In the genomic region with DNA sequence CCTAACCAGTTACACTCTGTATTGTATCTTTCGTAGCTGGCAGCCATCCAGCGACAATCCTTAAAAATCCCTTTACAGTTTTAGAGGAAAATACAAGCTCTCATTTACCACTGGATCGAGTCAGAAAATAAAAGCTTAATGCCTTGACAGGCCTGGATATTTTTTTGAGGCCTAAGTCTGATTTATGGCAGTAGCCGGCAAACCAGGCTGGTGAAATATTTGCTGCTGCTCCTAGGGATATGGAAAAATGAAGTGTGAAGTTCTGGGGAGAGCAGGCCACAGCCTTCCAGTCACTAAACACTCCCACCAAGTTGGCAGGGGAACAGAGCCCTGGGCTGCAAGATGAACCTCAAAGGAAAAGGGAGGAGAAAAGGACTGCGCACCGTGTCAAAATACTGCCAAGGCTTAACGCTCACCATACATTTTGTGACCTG, we compare ENCODE assay signal across 13 cellular contexts.
A peak's percentile ranks its signal among the peaks of the same experiment; 100 is the strongest.
DNase-seq lines count a peak whose midpoint lies in the region; ATAC-seq and TF ChIP-seq lines count a peak whose summit lies in the region.
"Had no signal": no experiment of that assay in that cellular context is flagged by ENCODE, and none has a peak within 500 bp of the region (broad histone marks: within the 10 kb centered on the region; RNA-seq: fewer than 3 reads in every experiment).

No MANE protein-coding gene starts in this region.

- H3K4me2 ChIP-seq in KMS-11 (peak overlapping the region; percentile 88; the same call in 1 of the 2 replicates), neural progenitor cell (no peak overlapping the region)

- DNase-seq in AG08395 (ENCODE audit: low spot score) (peak; percentile 47), breast epithelium (ENCODE audit: low spot score in 2 of 2) (no peak), neural progenitor cell (ENCODE audit: low spot score) (no peak), HAP-1 (ENCODE audit: low spot score in 2 of 2) (no peak), WTC11 (ENCODE audit: low spot score) (no peak), GM19238 (ENCODE audit: insufficient read length, low spot score) (no peak)
- DNase-seq: activated naive CD4-positive, alpha-beta T cell treated with anti-CD3 and anti-CD28 coated beads for 36 hours; left ventricle myocardium superior; spleen had no signal

- CTCF ChIA-PET in WTC11 (lab: Charles Lee): interaction anchor here (0.6 kb wide), 1 partner anchor 148 kb away, joined by 3 read pairs; no protein-coding TSS in a partner anchor

- H3K9me3 ChIP-seq in breast epithelium: no peaks in the 10 kb centered on the region
- H3K9me3 ChIP-seq in neural progenitor cell (ENCODE audit: low read depth): no peaks in the 10 kb centered on the region
- no peaks in the 10 kb centered on the region for H3K9me3 ChIP-seq in HAP-1
- H3K9me3 ChIP-seq: spleen had no signal

- H3K4me1 ChIP-seq in KMS-11 (ENCODE audit: low read depth, poor library complexity, severe bottlenecking): peaks cover 100% of the 10 kb centered on the region
- no peaks in the 10 kb centered on the region for H3K4me1 ChIP-seq in breast epithelium
- no peaks in the 10 kb centered on the region for H3K4me1 ChIP-seq in neural progenitor cell
- H3K4me1 ChIP-seq in HAP-1: no peaks in the 10 kb centered on the region; the same call in 1 of the 2 replicates

- H3K27ac ChIP-seq in KMS-11 (peak overlapping the region; percentile 87; the same call in 1 of the 2 replicates), breast epithelium (peak overlapping the region; percentile 35 to 43), neural progenitor cell (no peak overlapping the region)

- in situ Hi-C loops in HAP-1 (cut with MboI; ENCODE audit: low sequenced_read_pairs): no loop called here

- H3K36me3 ChIP-seq in KMS-11 (ENCODE audit: insufficient read depth) (no peaks in the 10 kb centered on the region), breast epithelium (no peaks in the 10 kb centered on the region), neural progenitor cell (no peaks in the 10 kb centered on the region), HAP-1 (replicated peaks) (no peaks in the 10 kb centered on the region)
- H3K36me3 ChIP-seq: spleen had no signal

- H3K27ac Mint-ChIP-seq in neural progenitor cell (no peak overlapping the region), WTC11 (no peak overlapping the region; the same call in 1 of the 2 replicates)
- H3K27ac Mint-ChIP-seq: activated naive CD4-positive, alpha-beta T cell treated with anti-CD3 and anti-CD28 coated beads for 36 hours; stimulated activated memory B cell treated with anti-CD40 and anti-IgM and Interleukin-4, amounts not matched to agents 10 μg/mL and 1 μg/mL and 100 μg/mL, for 72 hours had no signal

- no peaks in the 10 kb centered on the region for H3F3A ChIP-seq in neural progenitor cell (ENCODE audit: low read depth)

- ATAC-seq in HG03045 (IDR thresholded peaks at IDR 0.05; ENCODE audit: unreplicated experiment) (no peak), WTC11 (no peak)
- ATAC-seq: GM12878; left ventricle myocardium superior; stimulated activated memory B cell treated with anti-CD40 and anti-IgM and Interleukin-4, amounts not matched to agents 10 μg/mL and 1 μg/mL and 100 μg/mL, for 72 hours had no signal

- no peak overlapping the region for H3K4me3 ChIP-seq in KMS-11 (IDR thresholded peaks at IDR 0.05; ENCODE audit: insufficient read depth, low read depth, low read length)
- H3K4me3 ChIP-seq in breast epithelium: no peak overlapping the region
- no peak overlapping the region for H3K4me3 ChIP-seq in neural progenitor cell
- no peak overlapping the region for H3K4me3 ChIP-seq in HAP-1
- H3K4me3 ChIP-seq: GM12878, spleen had no signal

- no peak for TF ChIP-seq CTCF in KMS-11 (conservative IDR thresholded peaks at IDR 0.05; ENCODE audit: low read depth, low read length)
- no peak for TF ChIP-seq CTCF in breast epithelium (IDR thresholded peaks at IDR 0.05)
- no peak for TF ChIP-seq CTCF in neural progenitor cell (IDR thresholded peaks at IDR 0.05)
- TF ChIP-seq CTCF in WTC11 (IDR thresholded peaks at IDR 0.05): no peak

- H3K27me3 ChIP-seq in KMS-11 (ENCODE audit: insufficient read depth, low read depth) (no peaks in the 10 kb centered on the region), breast epithelium (no peaks in the 10 kb centered on the region), neural progenitor cell (no peaks in the 10 kb centered on the region), HAP-1 (ENCODE audit: low read depth) (no peaks in the 10 kb centered on the region)

- H3K4me1 Mint-ChIP-seq in neural progenitor cell (peaks cover 6% of the 10 kb centered on the region), WTC11 (peaks cover 18% of the 10 kb centered on the region)

- no peak for TF ChIP-seq POLR2A in breast epithelium (IDR thresholded peaks at IDR 0.05)

- no peaks in the 10 kb centered on the region for H4K20me1 ChIP-seq in KMS-11 (ENCODE audit: insufficient read depth)
- H4K20me1 ChIP-seq in neural progenitor cell (ENCODE audit: low read depth): no peaks in the 10 kb centered on the region

- H2AFZ ChIP-seq in KMS-11 (ENCODE audit: low read depth) (no peak overlapping the region), neural progenitor cell (replicated peaks) (peak overlapping the region; percentile 10)

- H3K79me2 ChIP-seq in KMS-11 (ENCODE audit: insufficient read depth, low read depth) (no peaks in the 10 kb centered on the region), neural progenitor cell (ENCODE audit: low read depth) (no peaks in the 10 kb centered on the region)

- H3K9me3 Mint-ChIP-seq in neural progenitor cell: no peaks in the 10 kb centered on the region
- no peaks in the 10 kb centered on the region for H3K9me3 Mint-ChIP-seq in WTC11
- H3K9me3 Mint-ChIP-seq: activated naive CD4-positive, alpha-beta T cell treated with anti-CD3 and anti-CD28 coated beads for 36 hours; stimulated activated memory B cell treated with anti-CD40 and anti-IgM and Interleukin-4, amounts not matched to agents 10 μg/mL and 1 μg/mL and 100 μg/mL, for 72 hours had no signal

- intact Hi-C loops in breast epithelium (cut with DNase I; ENCODE audit: low total_unique reads): no loop called here

- POLR2A ChIA-PET in WTC11 (lab: Charles Lee): no interaction called here

- H3K4me3 Mint-ChIP-seq in neural progenitor cell: no peak overlapping the region
- H3K4me3 Mint-ChIP-seq in WTC11: no peak overlapping the region
- H3K4me3 Mint-ChIP-seq: activated naive CD4-positive, alpha-beta T cell treated with anti-CD3 and anti-CD28 coated beads for 36 hours; stimulated activated memory B cell treated with anti-CD40 and anti-IgM and Interleukin-4, amounts not matched to agents 10 μg/mL and 1 μg/mL and 100 μg/mL, for 72 hours had no signal

- H3K27me3 Mint-ChIP-seq in neural progenitor cell (ENCODE audit: insufficient read depth, low read depth): peaks cover 2% of the 10 kb centered on the region
- no peaks in the 10 kb centered on the region for H3K27me3 Mint-ChIP-seq in WTC11 (ENCODE audit: low read depth)
- H3K27me3 Mint-ChIP-seq: stimulated activated memory B cell treated with anti-CD40 and anti-IgM and Interleukin-4, amounts not matched to agents 10 μg/mL and 1 μg/mL and 100 μg/mL, for 72 hours had no signal

- H3K36me3 Mint-ChIP-seq in neural progenitor cell (no peaks in the 10 kb centered on the region), WTC11 (no peaks in the 10 kb centered on the region)
- H3K36me3 Mint-ChIP-seq: stimulated activated memory B cell treated with anti-CD40 and anti-IgM and Interleukin-4, amounts not matched to agents 10 μg/mL and 1 μg/mL and 100 μg/mL, for 72 hours had no signal

- no peak overlapping the region for H3K9ac ChIP-seq in KMS-11
- no peak overlapping the region for H3K9ac ChIP-seq in neural progenitor cell

TF ChIP-seq in WTC11, 78 proteins besides CTCF, POLR2A, EP300 and RAD21:
- TF ChIP-seq ZNF263 (CRISPR knock-in tag; IDR thresholded peaks at IDR 0.05; ENCODE audit: low read depth) (no peak), CREM (CRISPR knock-in tag; IDR thresholded peaks at IDR 0.05) (no peak), ZNF121 (CRISPR knock-in tag; IDR thresholded peaks at IDR 0.05) (no peak), TCF7 (CRISPR knock-in tag; IDR thresholded peaks at IDR 0.05; ENCODE audit: low read depth) (no peak), FOXJ3 (CRISPR knock-in tag; IDR thresholded peaks at IDR 0.05; ENCODE audit: borderline replicate concordance) (no peak), ZNF396 (CRISPR knock-in tag; IDR thresholded peaks at IDR 0.05; ENCODE audit: borderline replicate concordance) (no peak), ZNF423 (CRISPR knock-in tag; IDR thresholded peaks at IDR 0.05) (no peak), ELF4 (CRISPR knock-in tag; IDR thresholded peaks at IDR 0.05; ENCODE audit: low read depth) (no peak), JAZF1 (CRISPR knock-in tag; IDR thresholded peaks at IDR 0.05) (no peak), ZBTB21 (CRISPR knock-in tag; IDR thresholded peaks at IDR 0.05; ENCODE audit: borderline replicate concordance) (no peak), SP1 (CRISPR knock-in tag; conservative IDR thresholded peaks at IDR 0.05) (no peak)
